16 cellular contexts compared by ENCODE assay signal in the genomic region with DNA sequence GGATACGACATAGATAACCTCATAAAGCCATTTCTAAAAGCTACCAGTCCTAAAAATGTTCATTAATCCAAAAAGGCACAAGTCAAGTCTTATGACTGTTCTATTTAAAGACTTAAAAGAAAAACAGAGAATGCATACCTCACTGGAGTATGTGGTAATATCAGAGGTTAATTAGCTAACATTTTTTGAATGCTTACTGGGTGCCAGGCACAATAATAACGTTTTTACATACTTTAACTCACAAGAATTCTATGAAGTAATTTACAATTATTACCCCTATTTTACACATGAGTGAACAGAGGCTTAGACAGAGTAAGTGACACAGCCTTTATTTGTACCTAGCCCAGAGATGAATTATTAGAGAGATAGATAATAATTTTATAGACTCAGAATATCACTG.
A peak's percentile ranks its signal among the peaks of the same experiment; 100 is the strongest.
DNase-seq lines count a peak whose midpoint lies in the region; ATAC-seq and TF ChIP-seq lines count a peak whose summit lies in the region.
"Had no signal": no experiment of that assay in that cellular context is flagged by ENCODE, and none has a peak within 500 bp of the region (broad histone marks: within the 10 kb centered on the region; RNA-seq: fewer than 3 reads in every experiment).

No MANE protein-coding gene starts in this region.

- DNase-seq in AG10803 (ENCODE audit: low read depth) (peak; percentile 89), IMR-90 (no peak), cardiac fibroblast (ENCODE audit: low read depth in 2 of 2) (peak; percentile 51 to 67), mesothelial cell of epicardium (ENCODE audit: low spot score in 2 of 2, unreplicated experiment in 2 of 2) (no peak), progenitor cell of endocrine pancreas (ENCODE audit: low spot score, unreplicated experiment) (no peak)
- no peak for DNase-seq in activated CD4-positive, alpha-beta memory T cell treated with anti-CD3 and anti-CD28 coated beads, Interleukin-2, amount 10 ng/mL, durations not matched to agents 7 days and 5 days
- DNase-seq: activated CD8-positive, alpha-beta T cell treated with anti-CD3 and anti-CD28 coated beads, Interleukin-2, amount 10 ng/mL, durations not matched to agents 7 days and 5 days; adrenal gland; right lobe of liver; stimulated activated CD4-positive, alpha-beta T cell treated with anti-CD3 and anti-CD28 coated beads, Interleukin-2, amount 100 ng/mL, for 24 hours had no signal

- H4K5ac ChIP-seq in IMR-90 (ENCODE audit: low read depth, low read length), result no peak overlapping the region

- H3K27ac Mint-ChIP-seq in mesothelial cell of epicardium, result peak overlapping the region; percentile 86
- no peak overlapping the region for H3K27ac Mint-ChIP-seq in progenitor cell of endocrine pancreas
- no peak overlapping the region for H3K27ac Mint-ChIP-seq in activated CD4-positive, alpha-beta memory T cell treated with anti-CD3 and anti-CD28 coated beads, Interleukin-2, amount 10 ng/mL, durations not matched to agents 7 days and 5 days
- H3K27ac Mint-ChIP-seq: activated CD8-positive, alpha-beta T cell treated with anti-CD3 and anti-CD28 coated beads, Interleukin-2, amount 10 ng/mL, durations not matched to agents 7 days and 5 days; activated T-helper 1 cell treated with anti-CD3 and anti-CD28 coated beads, Interleukin-12 subunit alpha, Interleukin-12 subunit beta, Interleukin-2, Interleukin-4 antibody, amounts not matched to agents 30 ng/mL and 10 ng/mL and 1 ng/mL, durations not matched to agents 14 hours and 24 hours and 36 hours; memory B cell had no signal

- H3K4me2 ChIP-seq in IMR-90 (ENCODE audit: low read depth, low read length), result no peak overlapping the region

- H3K4ac ChIP-seq in IMR-90 (ENCODE audit: low read depth, low read length), result no peak overlapping the region

- TF ChIP-seq CTCF in AG10803 (conservative IDR thresholded peaks at IDR 0.05; ENCODE audit: low read length) (no peak), IMR-90 (conservative IDR thresholded peaks at IDR 0.05; ENCODE audit: low read depth, low read length) (no peak), cardiac fibroblast (IDR thresholded peaks at IDR 0.05; ENCODE audit: low read depth, low read length) (no peak), mesothelial cell of epicardium (IDR thresholded peaks at IDR 0.05; ENCODE audit: unreplicated experiment) (no peak), progenitor cell of endocrine pancreas (IDR thresholded peaks at IDR 0.05; ENCODE audit: unreplicated experiment) (no peak)

- H2BK15ac ChIP-seq in IMR-90 (ENCODE audit: low read depth, low read length), result no peak overlapping the region

- no peak for TF ChIP-seq RAD21 in IMR-90 (IDR thresholded peaks at IDR 0.05; ENCODE audit: low read length)

- H3K9me3 Mint-ChIP-seq in mesothelial cell of epicardium (no peaks in the 10 kb centered on the region), progenitor cell of endocrine pancreas (ENCODE audit: low read depth) (no peaks in the 10 kb centered on the region)
- no peaks in the 10 kb centered on the region for H3K9me3 Mint-ChIP-seq in activated CD4-positive, alpha-beta memory T cell treated with anti-CD3 and anti-CD28 coated beads, Interleukin-2, amount 10 ng/mL, durations not matched to agents 7 days and 5 days
- H3K9me3 Mint-ChIP-seq: activated T-helper 1 cell treated with anti-CD3 and anti-CD28 coated beads, Interleukin-12 subunit alpha, Interleukin-12 subunit beta, Interleukin-2, Interleukin-4 antibody, amounts not matched to agents 30 ng/mL and 10 ng/mL and 1 ng/mL, durations not matched to agents 14 hours and 24 hours and 36 hours had no signal

- no peak overlapping the region for H3K23ac ChIP-seq in IMR-90 (ENCODE audit: low read depth, low read length)

- CTCF ChIA-PET in IMR-90 (lab: Yijun Ruan, JAX), result no interaction called here
- CTCF ChIA-PET in activated CD4-positive, alpha-beta memory T cell treated with anti-CD3 and anti-CD28 coated beads, Interleukin-2, amount 10 ng/mL, durations not matched to agents 7 days and 5 days (lab: Charles Lee), result no interaction called here

- H3K4me3 ChIP-seq in AG10803 (ENCODE audit: low read length) (no peak overlapping the region), IMR-90 (ENCODE audit: insufficient read depth, low read depth, low read length) (no peak overlapping the region), cardiac fibroblast (replicated peaks in 1 of 2; ENCODE audit: low read depth in 2 of 2, low read length in 2 of 2) (no peak overlapping the region)
- H3K4me3 ChIP-seq: adrenal gland, right lobe of liver had no signal

- no peak overlapping the region for H4K91ac ChIP-seq in IMR-90 (ENCODE audit: insufficient read depth, low read depth, low read length)

- no peak overlapping the region for H2AK5ac ChIP-seq in IMR-90 (ENCODE audit: low read depth, low read length)

- H2BK120ac ChIP-seq in IMR-90 (ENCODE audit: low read depth, low read length), result no peak overlapping the region

- peaks cover 4% of the 10 kb centered on the region for H3K4me1 ChIP-seq in IMR-90 (ENCODE audit: control insufficient read depth, insufficient read depth, low read length)

- H3K9me3 ChIP-seq in IMR-90 (ENCODE audit: control insufficient read depth, insufficient read depth, low read length), result no peaks in the 10 kb centered on the region
- H3K9me3 ChIP-seq: right lobe of liver had no signal

- H4K8ac ChIP-seq in IMR-90 (ENCODE audit: low read depth in 2 of 2, low read length in 2 of 2), result no peak overlapping the region

- H2AFZ ChIP-seq in IMR-90 (replicated peaks; ENCODE audit: low read length, poor library complexity), result no peak overlapping the region

- intact Hi-C loops in IMR-90 (cut with micrococcal nuclease), result no loop called here

- dilution Hi-C loops in IMR-90 (cut with HindIII; ENCODE audit: low sequenced_read_pairs, unreplicated experiment), result no loop called here

- H3K4me3 Mint-ChIP-seq in mesothelial cell of epicardium (no peak overlapping the region), progenitor cell of endocrine pancreas (ENCODE audit: low read depth) (no peak overlapping the region)
- no peak overlapping the region for H3K4me3 Mint-ChIP-seq in activated CD4-positive, alpha-beta memory T cell treated with anti-CD3 and anti-CD28 coated beads, Interleukin-2, amount 10 ng/mL, durations not matched to agents 7 days and 5 days
- H3K4me3 Mint-ChIP-seq: activated CD8-positive, alpha-beta T cell treated with anti-CD3 and anti-CD28 coated beads, Interleukin-2, amount 10 ng/mL, durations not matched to agents 7 days and 5 days; activated T-helper 1 cell treated with anti-CD3 and anti-CD28 coated beads, Interleukin-12 subunit alpha, Interleukin-12 subunit beta, Interleukin-2, Interleukin-4 antibody, amounts not matched to agents 30 ng/mL and 10 ng/mL and 1 ng/mL, durations not matched to agents 14 hours and 24 hours and 36 hours; memory B cell had no signal

- no peak overlapping the region for H3K27ac ChIP-seq in IMR-90 (ENCODE audit: insufficient read depth, low read length)
- H3K27ac ChIP-seq: right lobe of liver, VCaP had no signal

- no peak overlapping the region for H3K18ac ChIP-seq in IMR-90 (ENCODE audit: low read depth, low read length)

- no peaks in the 10 kb centered on the region for H3K27me3 ChIP-seq in IMR-90 (ENCODE audit: control insufficient read depth, insufficient read depth, low read length)
- H3K27me3 ChIP-seq: adrenal gland, right lobe of liver had no signal

- ATAC-seq in IMR-90 (ENCODE audit: low read depth) (peak; percentile 51), HG02885 (IDR thresholded peaks at IDR 0.05; ENCODE audit: poor library complexity, unreplicated experiment) (no peak), HG02973 (IDR thresholded peaks at IDR 0.05; ENCODE audit: unreplicated experiment) (no peak)
- ATAC-seq: activated CD8-positive, alpha-beta T cell treated with anti-CD3 and anti-CD28 coated beads, Interleukin-2, amount 10 ng/mL, durations not matched to agents 7 days and 5 days; Panc1; right lobe of liver had no signal

- H3K4me1 Mint-ChIP-seq in mesothelial cell of epicardium (peaks cover 37% of the 10 kb centered on the region), progenitor cell of endocrine pancreas (ENCODE audit: low read depth) (no peaks in the 10 kb centered on the region)
- H3K4me1 Mint-ChIP-seq in activated CD4-positive, alpha-beta memory T cell treated with anti-CD3 and anti-CD28 coated beads, Interleukin-2, amount 10 ng/mL, durations not matched to agents 7 days and 5 days, result no peaks in the 10 kb centered on the region
- H3K4me1 Mint-ChIP-seq: memory B cell had no signal

- H3K79me1 ChIP-seq in IMR-90 (ENCODE audit: low read depth in 1 of 2, low read length in 2 of 2), result peaks cover 3 to 15% of the 10 kb centered on the region in 2 experiments; a peak in 3 of 4 replicates

- no peak overlapping the region for H3K9ac ChIP-seq in IMR-90 (ENCODE audit: low read depth, low read length)

- H2BK20ac ChIP-seq in IMR-90 (ENCODE audit: low read depth, low read length), result no peak overlapping the region

- no TSS peak for BruUV-seq in IMR-90 (replicated peaks; lab: Mats Ljungman, UMichigan)

- H2AK9ac ChIP-seq in IMR-90 (replicated peaks; ENCODE audit: low read depth, low read length, poor library complexity), result no peak overlapping the region

- H3K27me3 Mint-ChIP-seq in mesothelial cell of epicardium (ENCODE audit: low read depth) (no peaks in the 10 kb centered on the region), progenitor cell of endocrine pancreas (no peaks in the 10 kb centered on the region)
- H3K27me3 Mint-ChIP-seq in activated CD4-positive, alpha-beta memory T cell treated with anti-CD3 and anti-CD28 coated beads, Interleukin-2, amount 10 ng/mL, durations not matched to agents 7 days and 5 days, result no peaks in the 10 kb centered on the region
- H3K27me3 Mint-ChIP-seq: memory B cell had no signal

- POLR2A ChIA-PET in IMR-90 (lab: Charles Lee; ENCODE audit: unreplicated experiment), result no interaction called here
- POLR2A ChIA-PET in activated CD4-positive, alpha-beta memory T cell treated with anti-CD3 and anti-CD28 coated beads, Interleukin-2, amount 10 ng/mL, durations not matched to agents 7 days and 5 days (lab: Charles Lee), result no interaction called here

- no peaks in the 10 kb centered on the region for H4K20me1 ChIP-seq in IMR-90 (ENCODE audit: insufficient read depth, low read length)

- in situ Hi-C loops in IMR-90 (cut with MboI; ENCODE audit: low sequenced_read_pairs), result loop anchor here (25.0 kb wide), 1 partner anchor 802 kb away; a partner anchor contains a TSS

- no peak for TF ChIP-seq POLR2A in IMR-90 (IDR thresholded peaks at IDR 0.05; ENCODE audit: low read depth, low read length)

- H3K36me3 ChIP-seq in IMR-90 (ENCODE audit: control insufficient read depth, insufficient read depth, low read length), result peaks cover 3% of the 10 kb centered on the region
- H3K36me3 ChIP-seq: adrenal gland had no signal

- peaks cover 5% of the 10 kb centered on the region for H3K9me1 ChIP-seq in IMR-90 (ENCODE audit: insufficient read depth, low read length)

- H2BK5ac ChIP-seq in IMR-90 (ENCODE audit: low read depth, low read length, poor library complexity, severe bottlenecking), result peak overlapping the region; percentile 86

- no CpG with 5 or more reads among the region's 2 CpGs for WGBS in IMR-90 (ENCODE audit: extremely low coverage in 2 of 2, insufficient read length in 1 of 2), 2 experiments

- peaks cover 26% of the 10 kb centered on the region for H3K36me3 Mint-ChIP-seq in mesothelial cell of epicardium
- peaks cover 23% of the 10 kb centered on the region for H3K36me3 Mint-ChIP-seq in progenitor cell of endocrine pancreas (ENCODE audit: insufficient read depth)
- H3K36me3 Mint-ChIP-seq in activated CD4-positive, alpha-beta memory T cell treated with anti-CD3 and anti-CD28 coated beads, Interleukin-2, amount 10 ng/mL, durations not matched to agents 7 days and 5 days (ENCODE audit: low read depth), result no peaks in the 10 kb centered on the region
- H3K36me3 Mint-ChIP-seq: memory B cell had no signal

- no peak overlapping the region for H3K56ac ChIP-seq in IMR-90 (ENCODE audit: extremely low read depth, insufficient read depth, low read length)

- no peak overlapping the region for H3K14ac ChIP-seq in IMR-90 (replicated peaks; ENCODE audit: low read depth, low read length)

Comparison
In these comparisons a context has a peak if more than half of its experiments do, and no peak if none do; other contexts are left out.
1. DNase-seq: peak in AG10803 (single experiment) and cardiac fibroblast (2 of 2); none in IMR-90 (single experiment), mesothelial cell of epicardium (0 of 2), progenitor cell of endocrine pancreas (single experiment) and activated CD4-positive, alpha-beta memory T cell treated with anti-CD3 and anti-CD28 coated beads, Interleukin-2, amount 10 ng/mL, durations not matched to agents 7 days and 5 days (single experiment).